25 cellular contexts compared by ENCODE assay signal in the genomic region with DNA sequence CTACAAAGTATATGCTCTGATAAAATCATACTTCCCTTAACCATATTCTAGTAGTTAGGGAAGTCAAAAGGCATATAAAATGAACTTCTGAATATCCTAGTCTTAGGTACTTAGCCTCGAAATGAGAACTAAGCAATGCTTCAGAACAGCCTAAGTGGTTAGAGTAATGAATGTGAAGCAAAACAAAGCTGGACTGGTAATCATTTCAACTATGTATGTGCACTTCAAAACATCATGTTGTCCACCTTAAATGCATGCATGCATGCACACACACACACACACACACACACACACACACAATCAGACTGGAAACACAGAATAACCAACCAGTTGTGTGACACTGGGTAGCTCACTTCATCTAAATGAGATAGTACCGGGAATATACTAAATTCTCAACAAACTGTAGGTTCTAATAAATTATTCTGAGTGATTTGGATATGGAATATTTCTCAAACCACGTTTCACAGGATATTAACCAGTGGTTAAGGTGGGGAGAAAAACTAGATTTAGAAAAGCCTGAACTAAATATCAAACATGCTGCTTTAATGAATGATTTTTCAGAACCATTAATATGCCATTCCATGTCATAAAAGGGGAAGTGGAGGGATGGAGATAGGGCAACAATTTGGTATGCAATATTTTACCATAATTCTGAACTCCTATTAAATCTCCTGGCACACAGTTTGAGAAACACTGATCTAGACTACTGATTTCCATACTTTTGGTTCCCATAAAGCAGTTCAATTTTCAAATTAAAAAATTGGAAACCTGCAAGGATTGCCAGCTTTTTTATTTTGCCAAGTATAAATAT. TPM values are rescaled to one million over a fixed set of nuclear protein-coding genes. Genes with fewer than 3 reads are reported as not detected.
DNase-seq lines count a peak whose midpoint lies in the region; ATAC-seq, FAIRE-seq and TF ChIP-seq lines count a peak whose summit lies in the region.
"Had no signal": no experiment of that assay in that cellular context is flagged by ENCODE, and none has a peak within 500 bp of the region (broad histone marks: within the 10 kb centered on the region; RNA-seq: fewer than 3 reads in every experiment).

No MANE protein-coding gene starts in this region.

- H3K4me3 ChIP-seq in left lung = no peak overlapping the region
- no peak overlapping the region for H3K4me3 ChIP-seq in foreskin fibroblast (ENCODE audit: low read depth in 1 of 2, low read length in 2 of 2)
- H3K4me3 ChIP-seq: adrenal gland, breast epithelium, Peyer's patch, tibial nerve had no signal

- intact Hi-C loops in Right ventricle myocardium inferior (cut with DNase I) (no loop called here), left cardiac atrium (cut with DNase I) (no loop called here), left lung (cut with DNase I) (no loop called here)

- peaks cover 18% of the 10 kb centered on the region for H3K4me1 Mint-ChIP-seq in type B pancreatic cell (ENCODE audit: unreplicated experiment)

- TF ChIP-seq CTCF in left lung (IDR thresholded peaks at IDR 0.05) (no peak), type B pancreatic cell (conservative IDR thresholded peaks at IDR 0.05) (no peak), foreskin fibroblast (IDR thresholded peaks at IDR 0.05; ENCODE audit: low read depth, low read length) (no peak)

- H3K4me3 Mint-ChIP-seq in type B pancreatic cell = no peak overlapping the region
- H3K4me3 Mint-ChIP-seq: activated CD8-positive, alpha-beta T cell treated with anti-CD3 and anti-CD28 coated beads for 36 hours; HFFc6; stimulated activated naive CD8-positive, alpha-beta T cell treated with anti-CD3 and anti-CD28 coated beads, Interleukin-15, Interleukin-2, amounts not matched to agents 100 ng/mL and 50 ng/mL, for 24 hours had no signal

- no peaks in the 10 kb centered on the region for H3K27me3 ChIP-seq in left lung
- H3K27me3 ChIP-seq: adrenal gland, BE2C, breast epithelium, Peyer's patch, tibial nerve had no signal

- no peaks in the 10 kb centered on the region for H3K27me3 Mint-ChIP-seq in type B pancreatic cell
- H3K27me3 Mint-ChIP-seq: activated CD8-positive, alpha-beta T cell treated with anti-CD3 and anti-CD28 coated beads for 36 hours; stimulated activated naive CD8-positive, alpha-beta T cell treated with anti-CD3 and anti-CD28 coated beads, Interleukin-15, Interleukin-2, amounts not matched to agents 100 ng/mL and 50 ng/mL, for 24 hours had no signal

- peak; percentile 24 for ATAC-seq in Right ventricle myocardium inferior
- no peak for ATAC-seq in left cardiac atrium
- peak; percentile 35 for ATAC-seq in left lung
- ATAC-seq: activated CD8-positive, alpha-beta T cell treated with anti-CD3 and anti-CD28 coated beads for 36 hours; left lobe of liver had no signal

- DNase-seq in Right ventricle myocardium inferior (ENCODE audit: missing footprints) = no peak
- no peak for DNase-seq in left cardiac atrium
- no peak for DNase-seq in left lung
- DNase-seq in type B pancreatic cell (ENCODE audit: extremely low spot score, unreplicated experiment) = no peak
- no peak for DNase-seq in HT-29 (ENCODE audit: low spot score)
- DNase-seq in NOMO-1 treated with dmso at 0.1 percent for 144 hours (lab: John Stamatoyannopoulos, UW; ENCODE audit: unreplicated experiment) = no peak
- DNase-seq in foreskin fibroblast = no peak
- DNase-seq: activated CD8-positive, alpha-beta T cell treated with anti-CD3 and anti-CD28 coated beads for 36 hours; activated gamma-delta T cell treated with Interleukin-2 at 50 U/mL for 16 hours; activated T-cell treated with anti-CD3 and anti-CD28 coated beads for 4 hours; adrenal gland; BE2C; DMS79; HFFc6; NCI-H1417 treated with DMSO at 0.1 percent for 48 hours; NCI-H510A treated with DMSO at 0.1 percent for 48 hours; Peyer's patch; stimulated activated CD4-positive, alpha-beta T cell treated with anti-CD3 and anti-CD28 coated beads, Interleukin-12 subunit alpha, Interleukin-12 subunit beta, amount 100 ng/mL, for 4 hours had no signal

- peaks cover 4% of the 10 kb centered on the region for H3K36me3 Mint-ChIP-seq in type B pancreatic cell

- no peaks in the 10 kb centered on the region for H3K36me3 ChIP-seq in left lung
- H3K36me3 ChIP-seq: adrenal gland, BE2C, breast epithelium, Peyer's patch had no signal

- no peaks in the 10 kb centered on the region for H3K9me3 Mint-ChIP-seq in type B pancreatic cell
- H3K9me3 Mint-ChIP-seq: activated CD8-positive, alpha-beta T cell treated with anti-CD3 and anti-CD28 coated beads for 36 hours; HFFc6; stimulated activated naive CD8-positive, alpha-beta T cell treated with anti-CD3 and anti-CD28 coated beads, Interleukin-15, Interleukin-2, amounts not matched to agents 100 ng/mL and 50 ng/mL, for 24 hours had no signal

- H3K27ac Mint-ChIP-seq in type B pancreatic cell = peak overlapping the region; percentile 68
- H3K27ac Mint-ChIP-seq: activated CD8-positive, alpha-beta T cell treated with anti-CD3 and anti-CD28 coated beads for 36 hours; HFFc6; stimulated activated naive CD8-positive, alpha-beta T cell treated with anti-CD3 and anti-CD28 coated beads, Interleukin-15, Interleukin-2, amounts not matched to agents 100 ng/mL and 50 ng/mL, for 24 hours had no signal

- H3K9me3 ChIP-seq in left lung = no peaks in the 10 kb centered on the region
- H3K9me3 ChIP-seq: adrenal gland, BE2C, breast epithelium, Peyer's patch, tibial nerve had no signal

- no peak overlapping the region for H3K27ac ChIP-seq in left lung
- H3K27ac ChIP-seq: adrenal gland, Peyer's patch, tibial nerve had no signal

- peaks cover 0 to 14% of the 10 kb centered on the region in 2 donors for H3K4me1 ChIP-seq in left lung
- H3K4me1 ChIP-seq: BE2C, breast epithelium had no signal

- peak; percentile 3 for FAIRE-seq in TTC549 (lab: Jason Lieb, UNC)
- FAIRE-seq: A204.1, endometrium had no signal

RNA-seq across cellular contexts. Expression of a gene that starts 19.5 kb away (rescaled TPM):
- 47.9 TPM for total RNA-seq in Right ventricle myocardium inferior
- 10 to 100 TPM; 27.7 to 34.4 TPM for total RNA-seq in left cardiac atrium
- 10 to 100 TPM; 11.8 to 14.7 TPM for total RNA-seq in left lung
- 9.2 and 10.6 TPM in 2 replicates for total RNA-seq in type B pancreatic cell (ENCODE audit: low replicate concordance)
- 6.5 and 9.9 TPM in 2 replicates for total RNA-seq in HT-29 (2014; rRNA removed; shearing (Covaris generic))

RNA-seq across cellular contexts. Expression of a gene that starts 19.6 kb away (rescaled TPM):
- total RNA-seq in Right ventricle myocardium inferior (11.4 TPM), left cardiac atrium (10 to 100 TPM; 13.3 to 17.0 TPM), left lung (10 to 100 TPM; 20.1 to 27.4 TPM), type B pancreatic cell (ENCODE audit: low replicate concordance) (27.6 and 28.3 TPM in 2 replicates)
- 14.8 and 19.7 TPM in 2 replicates for total RNA-seq in HT-29 (2014; rRNA removed; shearing (Covaris generic))

RNA-seq across cellular contexts. Expression of a gene that starts 41.0 kb away (rescaled TPM):
- total RNA-seq in Right ventricle myocardium inferior (3.3 TPM), left cardiac atrium (1 to 10 TPM; 3.6 to 3.7 TPM), left lung (1 to 10 TPM; 2.7 to 4.5 TPM), type B pancreatic cell (ENCODE audit: low replicate concordance) (2.1 and 4.0 TPM in 2 replicates)
- total RNA-seq in HT-29 (2014; rRNA removed; shearing (Covaris generic)) = 0.63 and 1.6 TPM in 2 replicates

RNA-seq across cellular contexts. Expression of a gene that starts 54.4 kb away (rescaled TPM):
- total RNA-seq in Right ventricle myocardium inferior (15.7 TPM), left cardiac atrium (10 to 100 TPM; 15.0 to 17.1 TPM), left lung (10 to 100 TPM; 35.8 to 42.6 TPM), type B pancreatic cell (ENCODE audit: low replicate concordance) (18.4 and 40.0 TPM in 2 replicates)
- total RNA-seq in HT-29 (2014; rRNA removed; shearing (Covaris generic)) = 15.8 and 25.2 TPM in 2 replicates

Comparison
In these comparisons a context has a peak if more than half of its experiments do, and no peak if none do; other contexts are left out.
1. ATAC-seq: peak in Right ventricle myocardium inferior (single experiment) and left lung (single experiment); none in left cardiac atrium (0 of 2).